ENCODE assay signal across 8 cellular contexts in genomic region chr20:49216991-49217578, GRCh38. TPM values are rescaled to one million over a fixed set of nuclear protein-coding genes. Genes with fewer than 3 reads are reported as not detected.
DNase-seq lines count a peak whose midpoint lies in the region; ATAC-seq and TF ChIP-seq lines count a peak whose summit lies in the region.

No MANE protein-coding gene starts in this region.

- H3K27me3 Mint-ChIP-seq in activated T-cell treated with anti-CD3 and anti-CD28 coated beads, Interleukin-2, amount 50 U/mL, for 4 hours (ENCODE audit: low read depth), result no peaks in the 10 kb centered on the region
- H3K27me3 Mint-ChIP-seq in nephron (ENCODE audit: low read depth), result no peaks in the 10 kb centered on the region
- H3K27me3 Mint-ChIP-seq in stimulated activated memory B cell treated with anti-CD40 and anti-IgM and Interleukin-4, amounts not matched to agents 10 μg/mL and 1 μg/mL and 100 μg/mL, for 72 hours, result no peaks in the 10 kb centered on the region

- peak; percentile 68 to 70 for ATAC-seq in activated T-cell treated with anti-CD3 and anti-CD28 coated beads, Interleukin-2, amount 50 U/mL, for 4 hours
- ATAC-seq in stimulated activated memory B cell treated with anti-CD40 and anti-IgM and Interleukin-4, amounts not matched to agents 10 μg/mL and 1 μg/mL and 100 μg/mL, for 72 hours, result peak; percentile 62
- ATAC-seq in HG03039 (IDR thresholded peaks at IDR 0.05; ENCODE audit: unreplicated experiment), result no peak

- peak overlapping the region; percentile 83 to 92 (median 92) for H3K27ac Mint-ChIP-seq in nephron
- H3K27ac Mint-ChIP-seq in stimulated activated memory B cell treated with anti-CD40 and anti-IgM and Interleukin-4, amounts not matched to agents 10 μg/mL and 1 μg/mL and 100 μg/mL, for 72 hours, result no peak overlapping the region

- H3K9me3 Mint-ChIP-seq in activated T-cell treated with anti-CD3 and anti-CD28 coated beads, Interleukin-2, amount 50 U/mL, for 4 hours, result no peaks in the 10 kb centered on the region
- no peaks in the 10 kb centered on the region for H3K9me3 Mint-ChIP-seq in nephron
- H3K9me3 Mint-ChIP-seq in stimulated activated memory B cell treated with anti-CD40 and anti-IgM and Interleukin-4, amounts not matched to agents 10 μg/mL and 1 μg/mL and 100 μg/mL, for 72 hours, result no peaks in the 10 kb centered on the region

- DNase-seq in EL (peak; percentile 90), M059J (ENCODE audit: low read depth) (peak; percentile 94), RKO (ENCODE audit: low spot score) (peak; percentile 92), fibroblast of gingiva (ENCODE audit: low read depth) (peak; percentile 80)
- peak; percentile 97 for DNase-seq in activated T-cell treated with anti-CD3 and anti-CD28 coated beads, Interleukin-2, amount 50 U/mL, for 4 hours

- peak overlapping the region; percentile 45 for H3K4me3 Mint-ChIP-seq in activated T-cell treated with anti-CD3 and anti-CD28 coated beads, Interleukin-2, amount 50 U/mL, for 4 hours
- peak overlapping the region; percentile 26 to 79 (median 78) for H3K4me3 Mint-ChIP-seq in nephron
- H3K4me3 Mint-ChIP-seq in stimulated activated memory B cell treated with anti-CD40 and anti-IgM and Interleukin-4, amounts not matched to agents 10 μg/mL and 1 μg/mL and 100 μg/mL, for 72 hours, result no peak overlapping the region

- peaks cover 10% of the 10 kb centered on the region for H3K36me3 Mint-ChIP-seq in activated T-cell treated with anti-CD3 and anti-CD28 coated beads, Interleukin-2, amount 50 U/mL, for 4 hours (ENCODE audit: insufficient read depth)
- H3K36me3 Mint-ChIP-seq in nephron (ENCODE audit: low read depth), result peaks cover 5% of the 10 kb centered on the region
- peaks cover 13% of the 10 kb centered on the region for H3K36me3 Mint-ChIP-seq in stimulated activated memory B cell treated with anti-CD40 and anti-IgM and Interleukin-4, amounts not matched to agents 10 μg/mL and 1 μg/mL and 100 μg/mL, for 72 hours

- TF ChIP-seq CTCF in nephron (IDR thresholded peaks at IDR 0.05; ENCODE audit: unreplicated experiment in 3 of 3), result peak; percentile 76 to 86 (median 85)

- peaks cover 24% of the 10 kb centered on the region for H3K4me1 Mint-ChIP-seq in activated T-cell treated with anti-CD3 and anti-CD28 coated beads, Interleukin-2, amount 50 U/mL, for 4 hours (ENCODE audit: low read depth)
- H3K4me1 Mint-ChIP-seq in nephron, result peaks cover 22% of the 10 kb centered on the region
- peaks cover 24% of the 10 kb centered on the region for H3K4me1 Mint-ChIP-seq in stimulated activated memory B cell treated with anti-CD40 and anti-IgM and Interleukin-4, amounts not matched to agents 10 μg/mL and 1 μg/mL and 100 μg/mL, for 72 hours

RNA-seq across cellular contexts. Expression of gene DDX27, which starts 2.1 kb away (rescaled TPM):
- total RNA-seq in M059J (2014; rRNA removed; shearing (Covaris generic)), result 44.2 and 65.4 TPM in 2 replicates
- total RNA-seq in activated T-cell treated with anti-CD3 and anti-CD28 coated beads, Interleukin-2, amount 50 U/mL, for 4 hours, result 10 to 100 TPM; 89.6 to 94.8 (median 93.1) TPM

RNA-seq across cellular contexts. Expression of gene STAU1, which starts 29.0 kb away (rescaled TPM):
- total RNA-seq in M059J (2014; rRNA removed; shearing (Covaris generic)), result 81.4 and 125 TPM in 2 replicates
- total RNA-seq in activated T-cell treated with anti-CD3 and anti-CD28 coated beads, Interleukin-2, amount 50 U/mL, for 4 hours, result 10 to 100 TPM; 66.4 to 79.0 (median 74.2) TPM
